Comparison of ENCODE assay signal across 14 cellular contexts in the genomic region with DNA sequence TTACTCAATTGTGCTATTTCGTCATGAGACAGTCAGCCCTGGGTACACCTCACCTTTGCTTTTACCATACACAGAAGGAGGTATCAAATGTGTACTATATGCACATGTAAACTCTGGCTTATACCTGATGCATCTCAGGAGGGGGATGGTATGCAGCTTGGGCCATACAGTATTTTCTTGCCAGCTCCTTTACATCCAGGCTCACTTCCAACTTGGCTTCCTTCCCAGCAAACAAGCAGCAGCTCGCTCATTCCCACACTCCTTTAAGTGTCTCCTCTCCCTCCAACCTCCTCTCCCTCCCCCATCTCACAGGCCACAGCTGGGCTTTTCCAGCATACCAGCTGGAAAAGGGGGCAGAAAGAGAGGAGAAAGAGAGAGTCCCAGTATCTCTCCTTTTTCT. TPM values are rescaled to one million over a fixed set of nuclear protein-coding genes. Genes with fewer than 3 reads are reported as not detected.
DNase-seq lines count a peak whose midpoint lies in the region; TF ChIP-seq lines count a peak whose summit lies in the region.
"Had no signal": no experiment of that assay in that cellular context is flagged by ENCODE, and none has a peak within 500 bp of the region (broad histone marks: within the 10 kb centered on the region; RNA-seq: fewer than 3 reads in every experiment).

No MANE protein-coding gene starts in this region.

- intact Hi-C loops in transverse colon (cut with DNase I; ENCODE audit: low total_unique reads) = no loop called here

- H3K27ac ChIP-seq in transverse colon = no peak overlapping the region
- H3K27ac ChIP-seq: parathyroid adenoma, SJCRH30, VCaP had no signal

- 22 to 54% methylated on average over 2 of the region's 2 CpGs for WGBS in transverse colon (ENCODE audit: low coverage in 1 of 2), 2 donors

- TF ChIP-seq CTCF in astrocyte of the cerebellum (IDR thresholded peaks at IDR 0.05; ENCODE audit: low read depth, low read length, missing control alignments) (no peak), transverse colon (IDR thresholded peaks at IDR 0.05) (no peak)

- no peaks in the 10 kb centered on the region for H3K4me1 ChIP-seq in transverse colon
- H3K4me1 ChIP-seq: SJCRH30 had no signal

- peaks cover 11% of the 10 kb centered on the region for H3K27me3 ChIP-seq in transverse colon
- H3K27me3 ChIP-seq: SJCRH30 had no signal

- H3K4me3 ChIP-seq in astrocyte of the cerebellum (ENCODE audit: low read depth, low read length) (no peak overlapping the region), transverse colon (no peak overlapping the region)
- H3K4me3 ChIP-seq: SJCRH30 had no signal

- no peak for TF ChIP-seq POLR2A in transverse colon (IDR thresholded peaks at IDR 0.05)

- H3K36me3 ChIP-seq in transverse colon = no peaks in the 10 kb centered on the region
- H3K36me3 ChIP-seq: SJCRH30 had no signal

- H3K9me3 ChIP-seq in transverse colon = no peaks in the 10 kb centered on the region
- H3K9me3 ChIP-seq: SJCRH30 had no signal

- no peak for TF ChIP-seq EP300 in transverse colon (IDR thresholded peaks at IDR 0.05; ENCODE audit: low read depth)

- DNase-seq in EH (ENCODE audit: low read depth) (peak; percentile 90), M059J (ENCODE audit: low read depth) (peak; percentile 32), astrocyte of the cerebellum (ENCODE audit: low read depth) (peak; percentile 54), islet precursor cell (peak; percentile 35), GM19238 (ENCODE audit: insufficient read length, low spot score) (no peak), transverse colon (no peak), T-helper 2 cell (no peak)
- DNase-seq in stimulated activated CD4-positive, alpha-beta T cell treated with anti-CD3 and anti-CD28 coated beads, Interleukin-4, amount 100 ng/mL, for 24 hours = no peak
- DNase-seq: CD4-positive, CD25-positive, alpha-beta regulatory T cell; SJCRH30; stimulated activated CD4-positive, alpha-beta T cell treated with anti-CD3 and anti-CD28 coated beads, Interleukin-4, amount 100 ng/mL, for 4 hours had no signal

- in situ Hi-C loops in astrocyte of the cerebellum (cut with HindIII; ENCODE audit: low sequenced_read_pairs) (no loop called here), transverse colon (cut with MboI; ENCODE audit: low pct_ligation_motif_present in 1 of 4, low pct_unique_long_range_greater_than_20kb in 1 of 4, low sequenced_read_pairs in 3 of 4) (no loop called here)

RNA-seq across cellular contexts. Expression of a gene that starts 9.6 kb away (rescaled TPM):
- 5.0 and 6.5 TPM in 2 replicates for total RNA-seq in M059J (2014; rRNA removed; shearing (Covaris generic))
- 1 to 10 TPM in 1 of 4 donors, under 1 TPM in 1, not detected in 2; 0.14 to 1.4 TPM for total RNA-seq in transverse colon
- total RNA-seq: CD4-positive, CD25-positive, alpha-beta regulatory T cell; mesenteric fat pad; SJCRH30 had no signal

RNA-seq across cellular contexts. Expression of a gene that starts 49.6 kb away (rescaled TPM):
- 6.1 and 7.5 TPM in 2 replicates for total RNA-seq in M059J (2014; rRNA removed; shearing (Covaris generic))
- 10 to 100 TPM; 16.9 to 32.2 (median 23.6) TPM for total RNA-seq in transverse colon

Comparison
In these comparisons a context has a peak if more than half of its experiments do, and no peak if none do; other contexts are left out.
1. DNase-seq: peak in EH (single experiment), M059J (single experiment), astrocyte of the cerebellum (single experiment) and islet precursor cell (single experiment); none in GM19238 (single experiment), transverse colon (single experiment), T-helper 2 cell (0 of 5) and stimulated activated CD4-positive, alpha-beta T cell treated with anti-CD3 and anti-CD28 coated beads, Interleukin-4, amount 100 ng/mL, for 24 hours (single experiment).